In the genomic region with DNA sequence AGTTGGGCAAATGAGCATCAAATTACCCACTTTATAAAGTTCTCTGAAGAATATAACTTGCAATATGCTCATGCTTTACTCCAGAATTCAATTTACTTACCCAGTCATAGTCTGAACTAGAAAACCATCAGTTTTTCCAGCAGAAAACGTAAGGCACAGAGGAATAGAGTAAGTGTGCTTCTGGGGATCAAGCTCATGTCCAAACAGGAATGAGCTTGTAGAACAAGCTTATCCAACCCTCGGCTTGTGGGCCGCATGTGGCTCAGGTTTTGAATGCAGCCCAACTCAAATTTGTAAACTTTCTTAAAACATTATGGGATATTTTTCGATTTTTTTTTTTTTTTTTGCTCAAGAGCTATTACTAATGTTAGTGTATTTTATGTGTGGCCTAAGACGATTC, we compare ENCODE assay signal across 14 cellular contexts.
DNase-seq lines count a peak whose midpoint lies in the region; ATAC-seq and TF ChIP-seq lines count a peak whose summit lies in the region.
"Had no signal": no experiment of that assay in that cellular context is flagged by ENCODE, and none has a peak within 500 bp of the region (broad histone marks: within the 10 kb centered on the region; RNA-seq: fewer than 3 reads in every experiment).

No MANE protein-coding gene starts in this region.

- no peak for DNase-seq in RWPE2 (ENCODE audit: low spot score)
- DNase-seq in epithelial cell of esophagus (ENCODE audit: low read depth), result peak; percentile 85
- DNase-seq in foreskin keratinocyte, result peak; percentile 69 to 83
- no peak for DNase-seq in stimulated activated CD4-positive, alpha-beta T cell treated with anti-CD3 and anti-CD28 coated beads, Interleukin-1b, Interleukin-23, amount 100 ng/mL, for 48 hours
- DNase-seq: BE2C; CD4-positive, alpha-beta memory T cell; DMS79 had no signal

- H3K36me3 ChIP-seq in RWPE2 (ENCODE audit: low read depth), result no peaks in the 10 kb centered on the region
- H3K36me3 ChIP-seq in urinary bladder (ENCODE audit: insufficient read depth), result no peaks in the 10 kb centered on the region
- H3K36me3 ChIP-seq: BE2C, HAP-1 had no signal

- H3K4me1 ChIP-seq in RWPE2 (ENCODE audit: insufficient read depth, poor library complexity, severe bottlenecking) (peaks cover 33% of the 10 kb centered on the region), foreskin keratinocyte (peaks cover 30% of the 10 kb centered on the region), urinary bladder (ENCODE audit: insufficient read depth) (no peaks in the 10 kb centered on the region)

- H3K27me3 ChIP-seq in RWPE2 (ENCODE audit: insufficient read depth, poor library complexity, severe bottlenecking), result no peaks in the 10 kb centered on the region
- no peaks in the 10 kb centered on the region for H3K27me3 ChIP-seq in foreskin keratinocyte
- H3K27me3 ChIP-seq: BE2C had no signal

- TF ChIP-seq CTCF in RWPE2 (IDR thresholded peaks at IDR 0.05; ENCODE audit: poor library complexity, severe bottlenecking), result no peak
- TF ChIP-seq CTCF in epithelial cell of esophagus (IDR thresholded peaks at IDR 0.05; ENCODE audit: insufficient read depth, low read depth, low read length, missing control alignments), result no peak
- TF ChIP-seq CTCF in foreskin keratinocyte (conservative IDR thresholded peaks at IDR 0.05), result no peak

- ATAC-seq in RWPE2 (ENCODE audit: low read depth) (no peak), foreskin keratinocyte (peak; percentile 13), GM19452 (IDR thresholded peaks at IDR 0.05; ENCODE audit: unreplicated experiment) (no peak), HG02798 (IDR thresholded peaks at IDR 0.05; ENCODE audit: poor library complexity, unreplicated experiment) (no peak)
- ATAC-seq: GM12878, HepG2 had no signal

- 71% methylated on average over 5 of the region's 5 CpGs for WGBS in urinary bladder

- H3K4me3 ChIP-seq in RWPE2 (ENCODE audit: severe bottlenecking) (no peak overlapping the region), epithelial cell of esophagus (ENCODE audit: low read length) (no peak overlapping the region), urinary bladder (ENCODE audit: low read depth, low read length) (no peak overlapping the region)
- H3K4me3 ChIP-seq: GM12878, HAP-1 had no signal

- no peaks in the 10 kb centered on the region for H3K9me3 ChIP-seq in RWPE2 (ENCODE audit: severe bottlenecking)
- H3K9me3 ChIP-seq: BE2C, HAP-1 had no signal

- H3K27ac ChIP-seq in RWPE2 (ENCODE audit: poor library complexity, severe bottlenecking), result peak overlapping the region; percentile 96
- peak overlapping the region; percentile 39 for H3K27ac ChIP-seq in foreskin keratinocyte
- peak overlapping the region; percentile 10 for H3K27ac ChIP-seq in urinary bladder (ENCODE audit: low read depth)
- H3K27ac ChIP-seq: C4-2B had no signal

Comparison
In these comparisons a context has a peak if more than half of its experiments do, and no peak if none do; other contexts are left out.
1. DNase-seq: peak in epithelial cell of esophagus (single experiment) and foreskin keratinocyte (2 of 2); none in RWPE2 (single experiment) and stimulated activated CD4-positive, alpha-beta T cell treated with anti-CD3 and anti-CD28 coated beads, Interleukin-1b, Interleukin-23, amount 100 ng/mL, for 48 hours (single experiment).
2. H3K27ac ChIP-seq: peak in every context shown above with its lines; median percentile 96 in RWPE2; 39 in foreskin keratinocyte; 10 in urinary bladder.